In genomic region chr12:106027286-106027685, GRCh38 we compare ENCODE assay signal across 23 cellular contexts.
"Had no signal": no experiment of that assay in that cellular context is flagged by ENCODE, and none has a peak within 500 bp of the region (broad histone marks: within the 10 kb centered on the region; RNA-seq: fewer than 3 reads in every experiment).

No MANE protein-coding gene starts in this region.

- H3K4me1 Mint-ChIP-seq: naive B cell had no signal

- H3K27ac ChIP-seq: coronary artery, epithelial cell of prostate, esophagus squamous epithelium, gastrocnemius medialis, heart right ventricle, left lung, lower lobe of right lung had no signal

- H3K9me3 Mint-ChIP-seq: effector memory CD8-positive, alpha-beta T cell; endodermal cell; mesothelial cell of epicardium had no signal

- H3K27ac Mint-ChIP-seq: effector memory CD8-positive, alpha-beta T cell; endodermal cell; mesothelial cell of epicardium; naive B cell had no signal

- DNase-seq: dermis blood vessel endothelial cell; effector CD8-positive, alpha-beta T cell; effector memory CD8-positive, alpha-beta T cell; endodermal cell; erythroblast; esophagus squamous epithelium; foreskin fibroblast; foreskin melanocyte; gastrocnemius medialis; glutamatergic neuron; head of caudate nucleus; heart right ventricle; hippocampal formation; left cardiac atrium; left lung; left ventricle myocardium superior; lower lobe of right lung; mucosa of descending colon; naive B cell had no signal

- H3K36me3 ChIP-seq: esophagus squamous epithelium, gastrocnemius medialis, heart right ventricle, left lung, lower lobe of right lung had no signal

- ATAC-seq: effector memory CD8-positive, alpha-beta T cell; esophagus mucosa; gastrocnemius medialis; heart right ventricle; left cardiac atrium; left lung; left ventricle myocardium superior; lower lobe of right lung; mucosa of descending colon had no signal

- H3K4me3 Mint-ChIP-seq: effector memory CD8-positive, alpha-beta T cell; endodermal cell; mesothelial cell of epicardium; naive B cell had no signal

- H3K27me3 ChIP-seq: gastrocnemius medialis, heart right ventricle, left lung had no signal

- H3K9me3 ChIP-seq: esophagus squamous epithelium, gastrocnemius medialis, heart right ventricle, left lung, lower lobe of right lung, mucosa of descending colon had no signal

- H3K4me1 ChIP-seq: esophagus squamous epithelium, gastrocnemius medialis, left lung, lower lobe of right lung had no signal

- H3K4me3 ChIP-seq: coronary artery, esophagus squamous epithelium, gastrocnemius medialis, heart right ventricle, left lung, lower lobe of right lung, mucosa of descending colon had no signal

- H3K36me3 Mint-ChIP-seq: mesothelial cell of epicardium, naive B cell had no signal
